Comparison of ENCODE assay signal across 1 cellular context in the genomic region with DNA sequence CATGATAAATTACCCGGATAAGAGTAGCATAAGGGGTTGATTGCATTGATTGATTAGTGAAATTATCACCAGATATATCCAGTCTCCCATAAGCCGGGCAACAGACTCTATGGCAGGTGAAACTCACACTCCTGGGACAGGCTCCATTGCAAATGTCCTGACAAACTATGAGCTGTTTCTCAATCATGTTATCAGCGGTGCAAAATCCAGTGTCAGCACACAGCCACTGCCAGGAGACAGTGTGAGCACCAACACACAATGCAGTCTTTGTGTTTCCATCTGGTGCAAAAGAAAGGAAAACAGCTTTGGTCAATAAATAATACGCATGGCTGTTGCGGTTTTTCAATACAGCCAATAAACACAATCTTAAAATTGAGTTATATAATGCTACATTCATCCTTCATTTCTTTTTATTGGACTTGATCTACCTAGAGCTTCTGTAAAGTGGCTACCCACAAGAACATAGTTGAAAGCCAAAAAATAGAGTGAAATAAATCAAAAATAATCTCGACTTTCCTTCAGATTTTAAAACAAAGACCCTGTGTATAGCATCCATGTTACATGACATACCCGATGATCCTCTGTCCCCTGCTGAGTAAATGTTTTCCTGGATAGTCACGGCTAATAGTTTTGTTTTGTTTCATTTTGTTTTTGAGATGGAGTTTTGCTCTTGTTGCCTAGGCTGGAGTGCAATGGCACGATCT.
TF ChIP-seq lines count a peak whose summit lies in the region.

No MANE protein-coding gene starts in this region.

TF ChIP-seq in HepG2, 621 proteins besides CTCF, POLR2A, EP300 and RAD21 (continued from another document and continues in another):
- TF ChIP-seq, protein P1, sequence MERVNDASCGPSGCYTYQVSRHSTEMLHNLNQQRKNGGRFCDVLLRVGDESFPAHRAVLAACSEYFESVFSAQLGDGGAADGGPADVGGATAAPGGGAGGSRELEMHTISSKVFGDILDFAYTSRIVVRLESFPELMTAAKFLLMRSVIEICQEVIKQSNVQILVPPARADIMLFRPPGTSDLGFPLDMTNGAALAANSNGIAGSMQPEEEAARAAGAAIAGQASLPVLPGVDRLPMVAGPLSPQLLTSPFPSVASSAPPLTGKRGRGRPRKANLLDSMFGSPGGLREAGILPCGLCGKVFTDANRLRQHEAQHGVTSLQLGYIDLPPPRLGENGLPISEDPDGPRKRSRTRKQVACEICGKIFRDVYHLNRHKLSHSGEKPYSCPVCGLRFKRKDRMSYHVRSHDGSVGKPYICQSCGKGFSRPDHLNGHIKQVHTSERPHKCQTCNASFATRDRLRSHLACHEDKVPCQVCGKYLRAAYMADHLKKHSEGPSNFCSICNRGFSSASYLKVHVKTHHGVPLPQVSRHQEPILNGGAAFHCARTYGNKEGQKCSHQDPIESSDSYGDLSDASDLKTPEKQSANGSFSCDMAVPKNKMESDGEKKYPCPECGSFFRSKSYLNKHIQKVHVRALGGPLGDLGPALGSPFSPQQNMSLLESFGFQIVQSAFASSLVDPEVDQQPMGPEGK (CRISPR knock-in tag; IDR thresholded peaks at IDR 0.05), result peak; percentile 64
- TF ChIP-seq, protein P2, sequence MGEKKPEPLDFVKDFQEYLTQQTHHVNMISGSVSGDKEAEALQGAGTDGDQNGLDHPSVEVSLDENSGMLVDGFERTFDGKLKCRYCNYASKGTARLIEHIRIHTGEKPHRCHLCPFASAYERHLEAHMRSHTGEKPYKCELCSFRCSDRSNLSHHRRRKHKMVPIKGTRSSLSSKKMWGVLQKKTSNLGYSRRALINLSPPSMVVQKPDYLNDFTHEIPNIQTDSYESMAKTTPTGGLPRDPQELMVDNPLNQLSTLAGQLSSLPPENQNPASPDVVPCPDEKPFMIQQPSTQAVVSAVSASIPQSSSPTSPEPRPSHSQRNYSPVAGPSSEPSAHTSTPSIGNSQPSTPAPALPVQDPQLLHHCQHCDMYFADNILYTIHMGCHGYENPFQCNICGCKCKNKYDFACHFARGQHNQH (CRISPR knock-in tag; IDR thresholded peaks at IDR 0.05), result peak; percentile 98
- TF ChIP-seq GATAD2A (CRISPR knock-in tag; IDR thresholded peaks at IDR 0.05) (peak; percentile 97), NR2F6 (IDR thresholded peaks at IDR 0.05) (peak; percentile 85), NR2F6 (CRISPR knock-in tag; IDR thresholded peaks at IDR 0.05) (peak; percentile 91), CBX2 (IDR thresholded peaks at IDR 0.05; ENCODE audit: low read depth, low read length) (no peak), CBX2 (CRISPR knock-in tag; IDR thresholded peaks at IDR 0.05; ENCODE audit: low read depth) (no peak), TMF1 (CRISPR knock-in tag; IDR thresholded peaks at IDR 0.05; ENCODE audit: low read depth) (no peak), ZFP62 (CRISPR knock-in tag; IDR thresholded peaks at IDR 0.05) (no peak), CCDC6 (CRISPR knock-in tag; IDR thresholded peaks at IDR 0.05) (no peak), RBFOX2 (IDR thresholded peaks at IDR 0.05; ENCODE audit: low read depth, low read length) (0 out of 2 replicates have a peak, but pooled peaks have one; percentile 16), ZNF510 (CRISPR knock-in tag; IDR thresholded peaks at IDR 0.05; ENCODE audit: low read depth) (no peak), ZNF644 (CRISPR knock-in tag; IDR thresholded peaks at IDR 0.05; ENCODE audit: low read depth) (peak; percentile 90), SSRP1 (CRISPR knock-in tag; IDR thresholded peaks at IDR 0.05) (no peak; the same call in 1 of the 2 replicates), FOXM1 (CRISPR knock-in tag; IDR thresholded peaks at IDR 0.05) (no peak), ZNF12 (CRISPR knock-in tag; IDR thresholded peaks at IDR 0.05) (0 out of 2 replicates have a peak, but pooled peaks have one; percentile 61), ZNF841 (CRISPR knock-in tag; IDR thresholded peaks at IDR 0.05; ENCODE audit: borderline replicate concordance) (no peak), U2AF1 (optimal IDR thresholded peaks at IDR 0.05; ENCODE audit: low read depth, low read length) (no peak), ZNF230 (CRISPR knock-in tag; IDR thresholded peaks at IDR 0.05) (no peak), ATM (IDR thresholded peaks at IDR 0.05; ENCODE audit: borderline replicate concordance) (no peak), MLLT10 (CRISPR knock-in tag; IDR thresholded peaks at IDR 0.05) (no peak), HNRNPK (IDR thresholded peaks at IDR 0.05; ENCODE audit: low read depth, low read length, poor library complexity, severe bottlenecking) (no peak), BRCA1 (CRISPR knock-in tag; IDR thresholded peaks at IDR 0.05) (peak; percentile 74; the same call in 1 of the 2 replicates), RARA (CRISPR knock-in tag; IDR thresholded peaks at IDR 0.05) (peak; percentile 83), NFE2L1 (CRISPR knock-in tag; IDR thresholded peaks at IDR 0.05; ENCODE audit: borderline replicate concordance) (no peak)
- TF ChIP-seq, protein P3, sequence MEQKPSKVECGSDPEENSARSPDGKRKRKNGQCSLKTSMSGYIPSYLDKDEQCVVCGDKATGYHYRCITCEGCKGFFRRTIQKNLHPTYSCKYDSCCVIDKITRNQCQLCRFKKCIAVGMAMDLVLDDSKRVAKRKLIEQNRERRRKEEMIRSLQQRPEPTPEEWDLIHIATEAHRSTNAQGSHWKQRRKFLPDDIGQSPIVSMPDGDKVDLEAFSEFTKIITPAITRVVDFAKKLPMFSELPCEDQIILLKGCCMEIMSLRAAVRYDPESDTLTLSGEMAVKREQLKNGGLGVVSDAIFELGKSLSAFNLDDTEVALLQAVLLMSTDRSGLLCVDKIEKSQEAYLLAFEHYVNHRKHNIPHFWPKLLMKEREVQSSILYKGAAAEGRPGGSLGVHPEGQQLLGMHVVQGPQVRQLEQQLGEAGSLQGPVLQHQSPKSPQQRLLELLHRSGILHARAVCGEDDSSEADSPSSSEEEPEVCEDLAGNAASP (CRISPR knock-in tag; IDR thresholded peaks at IDR 0.05; ENCODE audit: borderline replicate concordance), result peak; percentile 87
- TF ChIP-seq, protein P4, sequence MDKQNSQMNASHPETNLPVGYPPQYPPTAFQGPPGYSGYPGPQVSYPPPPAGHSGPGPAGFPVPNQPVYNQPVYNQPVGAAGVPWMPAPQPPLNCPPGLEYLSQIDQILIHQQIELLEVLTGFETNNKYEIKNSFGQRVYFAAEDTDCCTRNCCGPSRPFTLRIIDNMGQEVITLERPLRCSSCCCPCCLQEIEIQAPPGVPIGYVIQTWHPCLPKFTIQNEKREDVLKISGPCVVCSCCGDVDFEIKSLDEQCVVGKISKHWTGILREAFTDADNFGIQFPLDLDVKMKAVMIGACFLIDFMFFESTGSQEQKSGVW (CRISPR knock-in tag; IDR thresholded peaks at IDR 0.05; ENCODE audit: borderline replicate concordance), result no peak
- TF ChIP-seq, protein P5, sequence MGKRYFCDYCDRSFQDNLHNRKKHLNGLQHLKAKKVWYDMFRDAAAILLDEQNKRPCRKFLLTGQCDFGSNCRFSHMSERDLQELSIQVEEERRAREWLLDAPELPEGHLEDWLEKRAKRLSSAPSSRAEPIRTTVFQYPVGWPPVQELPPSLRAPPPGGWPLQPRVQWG (CRISPR knock-in tag; IDR thresholded peaks at IDR 0.05; ENCODE audit: borderline replicate concordance, low read depth), result no peak
- TF ChIP-seq, protein P6, sequence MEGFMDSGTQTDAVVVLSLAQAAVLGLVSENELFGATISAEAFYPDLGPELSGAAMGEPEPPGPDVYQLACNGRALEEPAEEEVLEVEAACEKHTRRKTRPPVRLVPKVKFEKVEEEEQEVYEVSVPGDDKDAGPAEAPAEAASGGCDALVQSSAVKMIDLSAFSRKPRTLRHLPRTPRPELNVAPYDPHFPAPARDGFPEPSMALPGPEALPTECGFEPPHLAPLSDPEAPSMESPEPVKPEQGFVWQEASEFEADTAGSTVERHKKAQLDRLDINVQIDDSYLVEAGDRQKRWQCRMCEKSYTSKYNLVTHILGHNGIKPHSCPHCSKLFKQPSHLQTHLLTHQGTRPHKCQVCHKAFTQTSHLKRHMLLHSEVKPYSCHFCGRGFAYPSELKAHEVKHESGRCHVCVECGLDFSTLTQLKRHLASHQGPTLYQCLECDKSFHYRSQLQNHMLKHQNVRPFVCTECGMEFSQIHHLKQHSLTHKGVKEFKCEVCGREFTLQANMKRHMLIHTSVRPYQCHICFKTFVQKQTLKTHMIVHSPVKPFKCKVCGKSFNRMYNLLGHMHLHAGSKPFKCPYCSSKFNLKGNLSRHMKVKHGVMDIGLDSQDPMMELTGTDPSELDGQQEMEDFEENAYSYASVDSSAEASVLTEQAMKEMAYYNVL (CRISPR knock-in tag; IDR thresholded peaks at IDR 0.05; ENCODE audit: borderline replicate concordance), result peak; percentile 99
- TF ChIP-seq, protein P7, sequence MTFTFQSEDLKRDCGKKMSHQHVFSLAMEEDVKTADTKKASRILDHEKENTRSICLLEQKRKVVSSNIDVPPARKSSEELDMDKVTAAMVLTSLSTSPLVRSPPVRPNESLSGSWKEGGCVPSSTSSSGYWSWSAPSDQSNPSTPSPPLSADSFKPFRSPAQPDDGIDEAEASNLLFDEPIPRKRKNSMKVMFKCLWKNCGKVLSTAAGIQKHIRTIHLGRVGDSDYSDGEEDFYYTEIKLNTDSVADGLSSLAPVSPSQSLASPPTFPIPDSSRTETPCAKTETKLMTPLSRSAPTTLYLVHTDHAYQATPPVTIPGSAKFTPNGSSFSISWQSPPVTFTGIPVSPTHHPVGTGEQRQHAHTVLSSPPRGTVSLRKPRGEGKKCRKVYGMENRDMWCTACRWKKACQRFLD (CRISPR knock-in tag; IDR thresholded peaks at IDR 0.05; ENCODE audit: borderline replicate concordance), result no peak; the same call in 1 of the 2 replicates
- TF ChIP-seq, protein P8, sequence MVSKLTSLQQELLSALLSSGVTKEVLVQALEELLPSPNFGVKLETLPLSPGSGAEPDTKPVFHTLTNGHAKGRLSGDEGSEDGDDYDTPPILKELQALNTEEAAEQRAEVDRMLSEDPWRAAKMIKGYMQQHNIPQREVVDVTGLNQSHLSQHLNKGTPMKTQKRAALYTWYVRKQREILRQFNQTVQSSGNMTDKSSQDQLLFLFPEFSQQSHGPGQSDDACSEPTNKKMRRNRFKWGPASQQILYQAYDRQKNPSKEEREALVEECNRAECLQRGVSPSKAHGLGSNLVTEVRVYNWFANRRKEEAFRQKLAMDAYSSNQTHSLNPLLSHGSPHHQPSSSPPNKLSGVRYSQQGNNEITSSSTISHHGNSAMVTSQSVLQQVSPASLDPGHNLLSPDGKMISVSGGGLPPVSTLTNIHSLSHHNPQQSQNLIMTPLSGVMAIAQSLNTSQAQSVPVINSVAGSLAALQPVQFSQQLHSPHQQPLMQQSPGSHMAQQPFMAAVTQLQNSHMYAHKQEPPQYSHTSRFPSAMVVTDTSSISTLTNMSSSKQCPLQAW (CRISPR knock-in tag; IDR thresholded peaks at IDR 0.05), result no peak
- TF ChIP-seq, protein P9, sequence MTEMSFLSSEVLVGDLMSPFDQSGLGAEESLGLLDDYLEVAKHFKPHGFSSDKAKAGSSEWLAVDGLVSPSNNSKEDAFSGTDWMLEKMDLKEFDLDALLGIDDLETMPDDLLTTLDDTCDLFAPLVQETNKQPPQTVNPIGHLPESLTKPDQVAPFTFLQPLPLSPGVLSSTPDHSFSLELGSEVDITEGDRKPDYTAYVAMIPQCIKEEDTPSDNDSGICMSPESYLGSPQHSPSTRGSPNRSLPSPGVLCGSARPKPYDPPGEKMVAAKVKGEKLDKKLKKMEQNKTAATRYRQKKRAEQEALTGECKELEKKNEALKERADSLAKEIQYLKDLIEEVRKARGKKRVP (CRISPR knock-in tag; IDR thresholded peaks at IDR 0.05), result peak in 1 of 2 experiments; percentile 86; a peak in 2 of 4 replicates
- TF ChIP-seq, protein P10, sequence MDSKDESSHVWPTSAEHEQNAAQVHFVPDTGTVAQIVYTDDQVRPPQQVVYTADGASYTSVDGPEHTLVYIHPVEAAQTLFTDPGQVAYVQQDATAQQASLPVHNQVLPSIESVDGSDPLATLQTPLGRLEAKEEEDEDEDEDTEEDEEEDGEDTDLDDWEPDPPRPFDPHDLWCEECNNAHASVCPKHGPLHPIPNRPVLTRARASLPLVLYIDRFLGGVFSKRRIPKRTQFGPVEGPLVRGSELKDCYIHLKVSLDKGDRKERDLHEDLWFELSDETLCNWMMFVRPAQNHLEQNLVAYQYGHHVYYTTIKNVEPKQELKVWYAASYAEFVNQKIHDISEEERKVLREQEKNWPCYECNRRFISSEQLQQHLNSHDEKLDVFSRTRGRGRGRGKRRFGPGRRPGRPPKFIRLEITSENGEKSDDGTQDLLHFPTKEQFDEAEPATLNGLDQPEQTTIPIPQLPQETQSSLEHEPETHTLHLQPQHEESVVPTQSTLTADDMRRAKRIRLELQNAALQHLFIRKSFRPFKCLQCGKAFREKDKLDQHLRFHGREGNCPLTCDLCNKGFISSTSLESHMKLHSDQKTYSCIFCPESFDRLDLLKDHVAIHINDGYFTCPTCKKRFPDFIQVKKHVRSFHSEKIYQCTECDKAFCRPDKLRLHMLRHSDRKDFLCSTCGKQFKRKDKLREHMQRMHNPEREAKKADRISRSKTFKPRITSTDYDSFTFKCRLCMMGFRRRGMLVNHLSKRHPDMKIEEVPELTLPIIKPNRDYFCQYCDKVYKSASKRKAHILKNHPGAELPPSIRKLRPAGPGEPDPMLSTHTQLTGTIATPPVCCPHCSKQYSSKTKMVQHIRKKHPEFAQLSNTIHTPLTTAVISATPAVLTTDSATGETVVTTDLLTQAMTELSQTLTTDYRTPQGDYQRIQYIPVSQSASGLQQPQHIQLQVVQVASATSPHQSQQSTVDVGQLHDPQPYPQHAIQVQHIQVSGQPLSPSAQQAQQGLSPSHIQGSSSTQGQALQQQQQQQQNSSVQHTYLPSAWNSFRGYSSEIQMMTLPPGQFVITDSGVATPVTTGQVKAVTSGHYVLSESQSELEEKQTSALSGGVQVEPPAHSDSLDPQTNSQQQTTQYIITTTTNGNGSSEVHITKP (CRISPR knock-in tag; IDR thresholded peaks at IDR 0.05; ENCODE audit: low read depth), result no peak; the same call in 1 of the 2 replicates
- TF ChIP-seq, protein P11, sequence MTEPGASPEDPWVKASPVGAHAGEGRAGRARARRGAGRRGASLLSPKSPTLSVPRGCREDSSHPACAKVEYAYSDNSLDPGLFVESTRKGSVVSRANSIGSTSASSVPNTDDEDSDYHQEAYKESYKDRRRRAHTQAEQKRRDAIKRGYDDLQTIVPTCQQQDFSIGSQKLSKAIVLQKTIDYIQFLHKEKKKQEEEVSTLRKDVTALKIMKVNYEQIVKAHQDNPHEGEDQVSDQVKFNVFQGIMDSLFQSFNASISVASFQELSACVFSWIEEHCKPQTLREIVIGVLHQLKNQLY (CRISPR knock-in tag; IDR thresholded peaks at IDR 0.05), result peak; percentile 86; the same call in 1 of the 2 replicates
- TF ChIP-seq, protein P12, sequence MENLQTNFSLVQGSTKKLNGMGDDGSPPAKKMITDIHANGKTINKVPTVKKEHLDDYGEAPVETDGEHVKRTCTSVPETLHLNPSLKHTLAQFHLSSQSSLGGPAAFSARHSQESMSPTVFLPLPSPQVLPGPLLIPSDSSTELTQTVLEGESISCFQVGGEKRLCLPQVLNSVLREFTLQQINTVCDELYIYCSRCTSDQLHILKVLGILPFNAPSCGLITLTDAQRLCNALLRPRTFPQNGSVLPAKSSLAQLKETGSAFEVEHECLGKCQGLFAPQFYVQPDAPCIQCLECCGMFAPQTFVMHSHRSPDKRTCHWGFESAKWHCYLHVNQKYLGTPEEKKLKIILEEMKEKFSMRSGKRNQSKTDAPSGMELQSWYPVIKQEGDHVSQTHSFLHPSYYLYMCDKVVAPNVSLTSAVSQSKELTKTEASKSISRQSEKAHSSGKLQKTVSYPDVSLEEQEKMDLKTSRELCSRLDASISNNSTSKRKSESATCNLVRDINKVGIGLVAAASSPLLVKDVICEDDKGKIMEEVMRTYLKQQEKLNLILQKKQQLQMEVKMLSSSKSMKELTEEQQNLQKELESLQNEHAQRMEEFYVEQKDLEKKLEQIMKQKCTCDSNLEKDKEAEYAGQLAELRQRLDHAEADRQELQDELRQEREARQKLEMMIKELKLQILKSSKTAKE (CRISPR knock-in tag; IDR thresholded peaks at IDR 0.05; ENCODE audit: borderline replicate concordance), result peak; percentile 65
